Comparison of ENCODE assay signal across 34 cellular contexts in the genomic region with DNA sequence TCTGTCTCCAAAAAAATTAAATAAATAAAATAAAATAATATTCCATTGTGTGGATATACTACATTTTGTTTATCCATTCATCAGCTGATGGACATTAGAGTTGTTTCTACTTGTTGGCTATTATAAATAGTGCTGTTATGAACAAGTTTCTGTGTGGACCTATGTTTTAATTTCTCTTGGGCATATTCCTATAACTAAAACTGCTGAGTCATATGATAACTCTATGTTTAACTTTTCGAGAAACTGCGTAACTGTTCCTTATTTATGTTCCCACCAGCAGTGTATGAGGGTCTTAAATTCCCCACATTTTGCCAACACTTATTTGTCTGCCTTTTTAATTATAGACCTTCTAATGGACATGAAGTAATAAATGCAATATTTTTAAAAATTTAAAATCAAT.
"Had no signal": no experiment of that assay in that cellular context is flagged by ENCODE, and none has a peak within 500 bp of the region (broad histone marks: within the 10 kb centered on the region; RNA-seq: fewer than 3 reads in every experiment).

No MANE protein-coding gene starts in this region.

- FAIRE-seq: astrocyte, colon, TTC549 had no signal

- H3K4me1 ChIP-seq: adrenal gland, body of pancreas, breast epithelium had no signal

- H3K36me3 ChIP-seq: adrenal gland, brain microvascular endothelial cell, breast epithelium had no signal

- H3K4me3 ChIP-seq: adrenal gland, body of pancreas, breast epithelium had no signal

- H3K27me3 ChIP-seq: adrenal gland, body of pancreas, brain microvascular endothelial cell had no signal

- H3K9me3 ChIP-seq: adrenal gland, body of pancreas had no signal

- ATAC-seq: activated CD8-positive, alpha-beta T cell treated with anti-CD3 and anti-CD28 coated beads for 36 hours; activated naive CD4-positive, alpha-beta T cell treated with anti-CD3 and anti-CD28 coated beads, Interleukin-2, amount 50 U/mL, for 72 hours; activated T-cell treated with anti-CD3 and anti-CD28 coated beads, Interleukin-2, amount 50 U/mL, for 4 hours; activated T-cell treated with anti-CD3 and anti-CD28 coated beads, Interleukin-2, amount 50 U/mL, for 72 hours; activated T-helper 17 cell treated with anti-CD3 and anti-CD28 coated beads, Interleukin-2, amount 50 U/mL, for 72 hours; body of pancreas had no signal

- DNase-seq: activated B cell treated with CpG ODN at 0.5 μM for 24 hours; activated CD4-positive, alpha-beta memory T cell treated with anti-CD3 and anti-CD28 coated beads for 36 hours; activated CD4-positive, alpha-beta T cell treated with anti-CD3 and anti-CD28 coated beads for 4 hours; activated CD4-positive, alpha-beta T cell treated with anti-CD3 and anti-CD28 coated beads, Interleukin-2, amount 10 ng/mL, durations not matched to agents 24 days and 14 days; activated CD4-positive, alpha-beta T cell treated with anti-CD3 and anti-CD28 coated beads, Interleukin-2, amount 50 U/mL, for 1 hour; activated CD4-positive, alpha-beta T cell treated with anti-CD3 and anti-CD28 coated beads, Interleukin-2, amount 50 U/mL, for 4 hours; activated CD4-positive, CD25-positive, alpha-beta regulatory T cell treated with anti-CD3 and anti-CD28 coated beads, Interleukin-2, amount 50 U/mL, for 72 hours; activated CD8-positive, alpha-beta memory T cell treated with anti-CD3 and anti-CD28 coated beads, Interleukin-2, amount 50 U/mL, for 4 hours; activated CD8-positive, alpha-beta T cell treated with anti-CD3 and anti-CD28 coated beads for 36 hours; activated effector memory CD4-positive, alpha-beta T cell treated with anti-CD3 and anti-CD28 coated beads, Interleukin-2, amount 50 U/mL, for 16 hours; activated gamma-delta T cell treated with Interleukin-2 at 50 U/mL for 16 hours; activated naive CD4-positive, alpha-beta T cell; activated naive CD4-positive, alpha-beta T cell treated with anti-CD3 and anti-CD28 coated beads for 36 hours; activated naive CD4-positive, alpha-beta T cell treated with anti-CD3 and anti-CD28 coated beads, Interleukin-2, amount 50 U/mL, for 16 hours; activated naive CD8-positive, alpha-beta T cell treated with anti-CD3 and anti-CD28 coated beads for 36 hours; activated T-cell treated with anti-CD3 and anti-CD28 coated beads for 4 hours; activated T-cell treated with anti-CD3 and anti-CD28 coated beads, Interleukin-2, amount 50 U/mL, for 1 hour; activated T-cell treated with anti-CD3 and anti-CD28 coated beads, Interleukin-2, amount 50 U/mL, for 4 hours; activated T-cell treated with anti-CD3 and anti-CD28 coated beads, Interleukin-2, amount 50 U/mL, for 72 hours; adrenal gland; amniotic stem cell; aorta; body of pancreas; brain microvascular endothelial cell; central memory CD4-positive, alpha-beta T cell; T-helper 2 cell; T-helper 9 cell had no signal

- H3K27ac ChIP-seq: adrenal gland, body of pancreas, brain microvascular endothelial cell, breast epithelium, VCaP had no signal
